ENCODE assay signal across 8 cellular contexts in the genomic region with DNA sequence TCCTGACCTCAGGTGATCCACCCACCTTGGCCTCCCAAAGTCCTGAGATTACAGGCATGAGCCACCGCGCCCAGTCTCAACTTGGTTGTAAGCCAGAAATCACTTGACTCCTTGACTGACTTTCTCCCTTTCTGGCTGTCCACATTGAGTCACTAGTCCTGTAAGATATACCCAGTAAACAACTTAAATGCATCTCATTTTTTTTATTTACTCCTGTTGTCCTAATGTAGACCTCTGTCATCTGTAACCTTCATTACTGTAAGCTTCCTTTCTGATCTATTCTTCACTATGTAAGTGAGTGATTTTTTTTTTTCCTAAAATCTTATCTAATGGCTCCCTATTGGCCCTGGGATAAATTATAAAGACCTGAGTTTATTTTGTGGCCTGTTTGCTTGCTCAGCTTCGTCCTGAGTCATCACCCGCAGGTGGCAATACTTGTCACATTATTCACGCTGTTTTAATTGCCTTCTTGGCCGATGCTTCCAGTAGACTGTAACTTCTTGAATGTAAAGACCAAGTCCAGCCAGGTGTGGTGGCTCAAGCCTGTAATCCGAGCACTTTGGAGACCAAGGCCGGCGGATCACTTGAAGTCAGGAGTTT. TPM values are rescaled to one million over a fixed set of nuclear protein-coding genes. Genes with fewer than 3 reads are reported as not detected.
DNase-seq lines count a peak whose midpoint lies in the region; ATAC-seq and TF ChIP-seq lines count a peak whose summit lies in the region.
"Had no signal": no experiment of that assay in that cellular context is flagged by ENCODE, and none has a peak within 500 bp of the region (broad histone marks: within the 10 kb centered on the region; RNA-seq: fewer than 3 reads in every experiment).

No MANE protein-coding gene starts in this region.

- H3K27ac ChIP-seq in colonic mucosa = peak overlapping the region; percentile 55
- no peak overlapping the region for H3K27ac ChIP-seq in tibial nerve

- WGBS in tibial nerve, 2 donors = 79 to 80% methylated on average over 9 of the region's 9 CpGs

- no peak for ATAC-seq in HG03045 (IDR thresholded peaks at IDR 0.05; ENCODE audit: unreplicated experiment)
- ATAC-seq in HG03378 (IDR thresholded peaks at IDR 0.05; ENCODE audit: unreplicated experiment) = no peak

- peaks cover 9% of the 10 kb centered on the region for H3K36me3 Mint-ChIP-seq in osteocyte (ENCODE audit: unreplicated experiment)

- H3K27me3 ChIP-seq in colonic mucosa (no peaks in the 10 kb centered on the region), tibial nerve (no peaks in the 10 kb centered on the region)

- TF ChIP-seq POLR2A in tibial nerve (IDR thresholded peaks at IDR 0.05) = no peak

- H3K9ac ChIP-seq in colonic mucosa (ENCODE audit: low read depth in 2 of 2, low read length in 2 of 2) = no peak overlapping the region

- H3K9me3 ChIP-seq in colonic mucosa (no peaks in the 10 kb centered on the region), tibial nerve (no peaks in the 10 kb centered on the region)

- H3K4me1 Mint-ChIP-seq in osteocyte (ENCODE audit: unreplicated experiment) = peaks cover 46% of the 10 kb centered on the region

- H3K4me1 ChIP-seq in colonic mucosa (peaks cover 8% of the 10 kb centered on the region), tibial nerve (peaks cover 0 to 61% (median 21%) of the 10 kb centered on the region in 4 donors)

- TF ChIP-seq EP300 in tibial nerve (IDR thresholded peaks at IDR 0.05) = no peak

- H3K36me3 ChIP-seq in colonic mucosa = no peaks in the 10 kb centered on the region
- H3K36me3 ChIP-seq in tibial nerve = peaks cover 0 to 19% (median 4%) of the 10 kb centered on the region in 3 donors

- H3K4me3 ChIP-seq in colonic mucosa (no peak overlapping the region), tibial nerve (no peak overlapping the region)

- no peaks in the 10 kb centered on the region for H3K27me3 Mint-ChIP-seq in osteocyte (ENCODE audit: unreplicated experiment)

- no peak overlapping the region for H3K4me3 Mint-ChIP-seq in osteocyte (ENCODE audit: unreplicated experiment)

- peak overlapping the region; percentile 64 for H3K27ac Mint-ChIP-seq in osteocyte (ENCODE audit: unreplicated experiment)

- intact Hi-C loops in colonic mucosa (cut with DNase I) = no loop called here

- DNase-seq in ELR (ENCODE audit: low read depth) (peak; percentile 36), NCI-H146 treated with DMSO at 0.1 percent for 48 hours (lab: John Stamatoyannopoulos, UW; ENCODE audit: unreplicated experiment) (peak; percentile 53), colonic mucosa (peak; percentile 44), osteocyte (ENCODE audit: extremely low spot score, unreplicated experiment) (no peak), tibial nerve (ENCODE audit: low spot score in 2 of 2) (no peak)
- DNase-seq: NCI-H2227 treated with DMSO at 0.1 percent for 48 hours had no signal

- no peaks in the 10 kb centered on the region for H3K9me3 Mint-ChIP-seq in osteocyte (ENCODE audit: unreplicated experiment)

- TF ChIP-seq CTCF in colonic mucosa (IDR thresholded peaks at IDR 0.05) (no peak), osteocyte (IDR thresholded peaks at IDR 0.05) (no peak), tibial nerve (IDR thresholded peaks at IDR 0.05) (no peak)

RNA-seq across cellular contexts. Expression of a gene that starts 41.0 kb away (rescaled TPM):
- 100 to 1,000 TPM; 102 to 155 TPM for total RNA-seq in colonic mucosa
- total RNA-seq in osteocyte = 136 and 138 TPM in 2 replicates
- total RNA-seq in tibial nerve = 100 to 1,000 TPM; 105 to 185 (median 139) TPM

Comparison
In these comparisons a context has a peak if more than half of its experiments do, and no peak if none do; other contexts are left out.
1. DNase-seq: peak in ELR (single experiment), NCI-H146 treated with DMSO at 0.1 percent for 48 hours (single experiment) and colonic mucosa (single experiment); none in osteocyte (single experiment) and tibial nerve (0 of 2).